30 cellular contexts compared by ENCODE assay signal in genomic region chr7:144584741-144585140, GRCh38.
"Had no signal": no experiment of that assay in that cellular context is flagged by ENCODE, and none has a peak within 500 bp of the region (broad histone marks: within the 10 kb centered on the region; RNA-seq: fewer than 3 reads in every experiment).

No MANE protein-coding gene starts in this region.

- H3K27me3 ChIP-seq: ascending aorta, breast epithelium had no signal

- H3K36me3 ChIP-seq: ascending aorta, breast epithelium, WERI-Rb-1 had no signal

- DNase-seq: activated CD4-positive, alpha-beta memory T cell treated with anti-CD3 and anti-CD28 coated beads, Interleukin-2, amount 10 ng/mL, durations not matched to agents 7 days and 5 days; activated CD4-positive, alpha-beta T cell treated with anti-CD3 and anti-CD28 coated beads for 1 hour; activated CD4-positive, alpha-beta T cell treated with anti-CD3 and anti-CD28 coated beads for 36 hours; activated CD4-positive, alpha-beta T cell treated with anti-CD3 and anti-CD28 coated beads for 48 hours; activated CD4-positive, alpha-beta T cell treated with anti-CD3 and anti-CD28 coated beads, Interleukin-2, amount 10 ng/mL, durations not matched to agents 7 days and 5 days; activated CD4-positive, alpha-beta T cell treated with anti-CD3 and anti-CD28 coated beads, Interleukin-2, amount 50 U/mL, for 48 hours; activated CD4-positive, CD25-positive, alpha-beta regulatory T cell; activated CD8-positive, alpha-beta memory T cell treated with anti-CD3 and anti-CD28 coated beads for 24 hours; activated CD8-positive, alpha-beta memory T cell treated with anti-CD3 and anti-CD28 coated beads, Interleukin-2, amount 10 ng/mL, durations not matched to agents 7 days and 5 days; activated CD8-positive, alpha-beta memory T cell treated with anti-CD3 and anti-CD28 coated beads, Interleukin-2, amount 50 U/mL, for 48 hours; activated CD8-positive, alpha-beta T cell treated with anti-CD3 and anti-CD28 coated beads, Interleukin-2, amount 10 ng/mL, durations not matched to agents 7 days and 5 days; activated effector memory CD4-positive, alpha-beta T cell treated with Interleukin-2 at 50 U/mL for 16 hours; activated gamma-delta T cell; activated naive CD4-positive, alpha-beta T cell treated with anti-CD3 and anti-CD28 coated beads, Interleukin-2, amount 10 ng/mL, durations not matched to agents 7 days and 5 days; activated naive CD4-positive, alpha-beta T cell treated with Interleukin-2 at 50 U/mL for 16 hours; activated naive CD8-positive, alpha-beta T cell treated with anti-CD3 and anti-CD28 coated beads, Interleukin-2, amount 10 ng/mL, durations not matched to agents 7 days and 5 days; activated naive CD8-positive, alpha-beta T cell treated with anti-CD3 and anti-CD28 coated beads, Interleukin-2, amount 50 U/mL, for 24 hours; activated T-cell treated with anti-CD3 and anti-CD28 coated beads, Interleukin-2, amount 50 U/mL, for 24 hours; activated T-cell treated with anti-CD3 and anti-CD28 coated beads, Interleukin-2, amount 50 U/mL, for 48 hours; amygdala; anterior cingulate cortex; central memory CD4-positive, alpha-beta T cell; T-helper 1 cell; T-helper 2 cell; T-helper 9 cell; WERI-Rb-1 had no signal

- H3K4me1 ChIP-seq: ascending aorta, breast epithelium had no signal

- H3K9me3 ChIP-seq: ascending aorta, breast epithelium had no signal

- H3K4me3 ChIP-seq: ascending aorta, breast epithelium had no signal

- ATAC-seq: activated CD4-positive, alpha-beta T cell treated with anti-CD3 and anti-CD28 coated beads for 36 hours; activated CD4-positive, CD25-positive, alpha-beta regulatory T cell treated with anti-CD3 and anti-CD28 coated beads, Interleukin-2, amount 50 U/mL, for 24 hours; activated CD8-positive, alpha-beta memory T cell treated with anti-CD3 and anti-CD28 coated beads, Interleukin-2, amount 10 ng/mL, durations not matched to agents 7 days and 5 days; activated CD8-positive, alpha-beta T cell treated with anti-CD3 and anti-CD28 coated beads, Interleukin-2, amount 10 ng/mL, durations not matched to agents 7 days and 5 days; activated naive CD8-positive, alpha-beta T cell treated with anti-CD3 and anti-CD28 coated beads, Interleukin-2, amount 50 U/mL, for 24 hours; WTC11 had no signal

- H3K27ac ChIP-seq: ascending aorta, breast epithelium, WERI-Rb-1 had no signal
